22 cellular contexts compared by ENCODE assay signal in genomic region chr2:64718250-64718866, GRCh38.
"Had no signal": no experiment of that assay in that cellular context is flagged by ENCODE, and none has a peak within 500 bp of the region (broad histone marks: within the 10 kb centered on the region; RNA-seq: fewer than 3 reads in every experiment).

No MANE protein-coding gene starts in this region.

- H3K36me3 ChIP-seq: esophagus squamous epithelium, gastroesophageal sphincter, neural progenitor cell, spleen, tibial artery had no signal

- H3K4me1 ChIP-seq: gastroesophageal sphincter, tibial artery had no signal

- H3K27ac ChIP-seq: esophagus squamous epithelium, gastroesophageal sphincter, neural progenitor cell, spleen, tibial artery, VCaP had no signal

- H3K36me3 Mint-ChIP-seq: activated naive CD4-positive, alpha-beta T cell treated with anti-CD3 and anti-CD28 coated beads, Interleukin-2, amount 50 U/mL, for 72 hours; naive thymus-derived CD8-positive, alpha-beta T cell; neural progenitor cell; T-cell had no signal

- H3K4me1 Mint-ChIP-seq: activated CD4-positive, alpha-beta memory T cell treated with anti-CD3 and anti-CD28 coated beads, Interleukin-2, amount 10 ng/mL, durations not matched to agents 7 days and 5 days had no signal

- H3K9me3 ChIP-seq: esophagus squamous epithelium, gastroesophageal sphincter, spleen, tibial artery had no signal

- H3K4me3 ChIP-seq: esophagus squamous epithelium, gastroesophageal sphincter, neural progenitor cell, spleen, tibial artery had no signal

- H3K27me3 ChIP-seq: esophagus squamous epithelium, gastroesophageal sphincter, neural progenitor cell, spleen, tibial artery had no signal

- H3K9me3 Mint-ChIP-seq: activated CD4-positive, alpha-beta memory T cell treated with anti-CD3 and anti-CD28 coated beads, Interleukin-2, amount 10 ng/mL, durations not matched to agents 7 days and 5 days; activated CD4-positive, alpha-beta T cell treated with anti-CD3 and anti-CD28 coated beads, Interleukin-2, amount 10 ng/mL, durations not matched to agents 24 days and 14 days; activated naive CD4-positive, alpha-beta T cell treated with anti-CD3 and anti-CD28 coated beads, Interleukin-2, amount 50 U/mL, for 72 hours; endodermal cell; naive thymus-derived CD8-positive, alpha-beta T cell; neural progenitor cell; T-cell; T-helper 2 cell treated with Interferon-gamma antibody and Interleukin-4, amounts not matched to agents 5 μg/mL and 100 μg/mL, for 36 hours had no signal

- H3K27ac Mint-ChIP-seq: activated CD4-positive, alpha-beta memory T cell treated with anti-CD3 and anti-CD28 coated beads, Interleukin-2, amount 10 ng/mL, durations not matched to agents 7 days and 5 days; activated CD4-positive, alpha-beta T cell treated with anti-CD3 and anti-CD28 coated beads, Interleukin-2, amount 10 ng/mL, durations not matched to agents 24 days and 14 days; activated naive CD4-positive, alpha-beta T cell treated with anti-CD3 and anti-CD28 coated beads, Interleukin-2, amount 50 U/mL, for 72 hours; endodermal cell; neural progenitor cell; T-cell; T-helper 2 cell treated with Interferon-gamma antibody and Interleukin-4, amounts not matched to agents 5 μg/mL and 100 μg/mL, for 36 hours had no signal

- ATAC-seq: activated CD4-positive, CD25-positive, alpha-beta regulatory T cell treated with anti-CD3 and anti-CD28 coated beads, Interleukin-2, amount 50 U/mL, for 24 hours; activated naive CD4-positive, alpha-beta T cell treated with anti-CD3 and anti-CD28 coated beads, Interleukin-2, amount 50 U/mL, for 72 hours; gastroesophageal sphincter; naive thymus-derived CD8-positive, alpha-beta T cell; T-cell had no signal

- H3K9ac ChIP-seq: neural progenitor cell had no signal

- DNase-seq: activated CD4-positive, alpha-beta memory T cell treated with anti-CD3 and anti-CD28 coated beads, Interleukin-2, amount 10 ng/mL, durations not matched to agents 7 days and 5 days; activated CD4-positive, alpha-beta T cell treated with anti-CD3 and anti-CD28 coated beads, Interleukin-2, amount 10 ng/mL, durations not matched to agents 24 days and 14 days; amniotic stem cell; cerebellar nuclear complex; cortex of kidney; endodermal cell; esophagus squamous epithelium; head of caudate nucleus; naive thymus-derived CD8-positive, alpha-beta T cell; posterior cingulate gyrus; spleen; stimulated activated CD4-positive, alpha-beta T cell treated with anti-CD3 and anti-CD28 coated beads, Interleukin-4, amount 100 ng/mL, for 1 hour; stimulated activated naive CD4-positive, alpha-beta T cell treated with Interleukin-2 at 50 U/mL for 16 hours; substantia nigra; T-cell; tibial artery had no signal

- H3K27me3 Mint-ChIP-seq: activated CD4-positive, alpha-beta T cell treated with anti-CD3 and anti-CD28 coated beads, Interleukin-2, amount 10 ng/mL, durations not matched to agents 24 days and 14 days; naive thymus-derived CD8-positive, alpha-beta T cell; T-cell had no signal

- H3K4me3 Mint-ChIP-seq: activated CD4-positive, alpha-beta memory T cell treated with anti-CD3 and anti-CD28 coated beads, Interleukin-2, amount 10 ng/mL, durations not matched to agents 7 days and 5 days; activated CD4-positive, alpha-beta T cell treated with anti-CD3 and anti-CD28 coated beads, Interleukin-2, amount 10 ng/mL, durations not matched to agents 24 days and 14 days; endodermal cell; naive thymus-derived CD8-positive, alpha-beta T cell; neural progenitor cell; T-cell; T-helper 2 cell treated with Interferon-gamma antibody and Interleukin-4, amounts not matched to agents 5 μg/mL and 100 μg/mL, for 36 hours had no signal
